Comparison of ENCODE assay signal across 27 cellular contexts in genomic region chr1:21827141-21827679, GRCh38. TPM values are rescaled to one million over a fixed set of nuclear protein-coding genes. Genes with fewer than 3 reads are reported as not detected.
"Had no signal": no experiment of that assay in that cellular context is flagged by ENCODE, and none has a peak within 500 bp of the region (broad histone marks: within the 10 kb centered on the region; RNA-seq: fewer than 3 reads in every experiment).

No MANE protein-coding gene starts in this region.

- H3K27me3 ChIP-seq: SJSA1 had no signal

- FAIRE-seq: HepG2, RCC 7860 had no signal

- H3K9me3 ChIP-seq: SJSA1 had no signal

- ATAC-seq: HepG2 had no signal

- H3K36me3 Mint-ChIP-seq: IgD-negative memory B cell had no signal

- H3K4me1 ChIP-seq: SJSA1 had no signal

- H3K4me3 ChIP-seq: SJSA1, SK-N-MC had no signal

- H3K4me1 Mint-ChIP-seq: IgD-negative memory B cell had no signal

- DNase-seq: KBM-7, MV-4-11, NCI-H1048, NCI-H1105, NCI-H1417, NCI-H1436 treated with DMSO at 0.1 percent for 48 hours, NCI-H1694, NCI-H187 treated with DMSO at 0.1 percent for 48 hours, NCI-H2029 treated with DMSO at 0.1 percent for 48 hours, NCI-H2171 treated with DMSO at 0.1 percent for 48 hours, NCI-H345, NCI-H446 treated with DMSO at 0.1 percent for 48 hours, NCI-H524, NCI-H526 treated with DMSO at 0.1 percent for 48 hours, NCI-H748 treated with DMSO at 0.1 percent for 48 hours, RPMI8226, SIG-M5, SW 1271 had no signal

- H3K27ac ChIP-seq: SJSA1, SK-N-MC had no signal

- H3K9me3 Mint-ChIP-seq: IgD-negative memory B cell had no signal

RNA-seq across cellular contexts. Expression of gene LDLRAD2, which starts 15.1 kb away (rescaled TPM):
- total RNA-seq: HepG2, HT1080, LHCN-M2, MCF 10A, Right ventricle myocardium superior, SJSA1 had no signal
- polyA plus RNA-seq: HepG2 had no signal
